ENCODE assay signal across 8 cellular contexts in the genomic region with DNA sequence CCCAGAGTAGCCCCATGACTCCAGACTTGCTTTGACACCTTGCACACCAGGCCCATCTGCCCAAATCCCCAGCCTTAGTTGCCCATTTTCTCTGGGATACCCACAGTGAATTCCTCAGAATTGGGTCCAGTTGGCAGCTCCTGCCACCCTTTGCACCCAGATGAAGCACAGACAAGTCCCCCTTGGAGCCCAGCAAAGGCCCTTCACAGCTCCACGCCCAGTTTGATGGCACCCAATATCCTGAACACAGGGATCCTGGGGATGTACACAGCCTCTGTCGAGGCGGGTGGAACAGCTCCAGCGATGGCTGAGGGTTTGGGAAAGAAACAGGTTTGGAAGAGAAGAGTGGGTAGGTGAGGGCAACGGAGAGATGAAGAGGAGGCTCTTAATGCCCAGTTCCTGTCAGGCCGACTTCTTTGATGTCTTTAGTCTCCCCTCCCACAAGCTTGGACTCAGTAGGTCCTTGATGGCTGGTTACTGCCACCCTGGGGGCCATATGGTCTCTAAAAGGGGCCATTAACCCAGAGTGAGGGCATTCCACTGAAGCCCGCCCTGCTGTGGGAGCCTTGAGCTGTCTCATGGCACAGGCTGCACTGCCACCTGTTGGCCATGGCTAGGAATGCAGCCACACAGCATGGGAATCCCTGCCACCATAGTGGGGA. TPM values are rescaled to one million over a fixed set of nuclear protein-coding genes. Genes with fewer than 3 reads are reported as not detected.
DNase-seq lines count a peak whose midpoint lies in the region; ATAC-seq and TF ChIP-seq lines count a peak whose summit lies in the region.

No MANE protein-coding gene starts in this region.

- peak; percentile 47 for DNase-seq in DMS153 (lab: John Stamatoyannopoulos, UW)
- peak; percentile 93 for DNase-seq in H7
- DNase-seq in NCI-H2107 treated with DMSO at 0.1 percent for 48 hours (lab: John Stamatoyannopoulos, UW; ENCODE audit: unreplicated experiment) = peak; percentile 58
- peak; percentile 64 to 65 for DNase-seq in T47D (ENCODE audit: low read depth in 1 of 2, low spot score in 1 of 2)
- DNase-seq in iris pigment epithelial cell (ENCODE audit: low read depth) = peak; percentile 51
- peak; percentile 84 to 85 for DNase-seq in stimulated activated CD4-positive, alpha-beta T cell treated with anti-CD3 and anti-CD28 coated beads, Interleukin-2, amount 100 ng/mL, for 24 hours

- ATAC-seq in HG03108 (IDR thresholded peaks at IDR 0.05; ENCODE audit: unreplicated experiment) = no peak

- in situ Hi-C loops in T47D (cut with HindIII; ENCODE audit: low pct_unique_long_range_greater_than_20kb, low sequenced_read_pairs) = no loop called here

- peak; percentile 97 for TF ChIP-seq CTCF in WI38 (IDR thresholded peaks at IDR 0.05; ENCODE audit: low read depth, low read length)

- H3K4me3 ChIP-seq in H7 (ENCODE audit: insufficient read depth, low read depth, low read length) = no peak overlapping the region
- no peak overlapping the region for H3K4me3 ChIP-seq in WI38 (ENCODE audit: low read depth, low read length)

- H3K36me3 ChIP-seq in H7 (replicated peaks; ENCODE audit: control insufficient read depth, insufficient read depth, low read length) = peaks cover 11% of the 10 kb centered on the region

- H3K27me3 ChIP-seq in H7 (ENCODE audit: control insufficient read depth, insufficient read depth, low read length) = no peaks in the 10 kb centered on the region

RNA-seq across cellular contexts. Expression of gene TMEM53, which starts 21.7 kb away (rescaled TPM):
- total RNA-seq in H7 (2014; rRNA removed; shearing (Covaris generic)) = 6.0 and 9.0 TPM in 2 replicates

RNA-seq across cellular contexts. Expression of gene ARMH1, which starts 21.9 kb away (rescaled TPM):
- 0.62 TPM in 1 of 2 replicates, not detected in the other for total RNA-seq in H7 (2014; rRNA removed; shearing (Covaris generic))
